ENCODE assay signal across 8 cellular contexts in the genomic region with DNA sequence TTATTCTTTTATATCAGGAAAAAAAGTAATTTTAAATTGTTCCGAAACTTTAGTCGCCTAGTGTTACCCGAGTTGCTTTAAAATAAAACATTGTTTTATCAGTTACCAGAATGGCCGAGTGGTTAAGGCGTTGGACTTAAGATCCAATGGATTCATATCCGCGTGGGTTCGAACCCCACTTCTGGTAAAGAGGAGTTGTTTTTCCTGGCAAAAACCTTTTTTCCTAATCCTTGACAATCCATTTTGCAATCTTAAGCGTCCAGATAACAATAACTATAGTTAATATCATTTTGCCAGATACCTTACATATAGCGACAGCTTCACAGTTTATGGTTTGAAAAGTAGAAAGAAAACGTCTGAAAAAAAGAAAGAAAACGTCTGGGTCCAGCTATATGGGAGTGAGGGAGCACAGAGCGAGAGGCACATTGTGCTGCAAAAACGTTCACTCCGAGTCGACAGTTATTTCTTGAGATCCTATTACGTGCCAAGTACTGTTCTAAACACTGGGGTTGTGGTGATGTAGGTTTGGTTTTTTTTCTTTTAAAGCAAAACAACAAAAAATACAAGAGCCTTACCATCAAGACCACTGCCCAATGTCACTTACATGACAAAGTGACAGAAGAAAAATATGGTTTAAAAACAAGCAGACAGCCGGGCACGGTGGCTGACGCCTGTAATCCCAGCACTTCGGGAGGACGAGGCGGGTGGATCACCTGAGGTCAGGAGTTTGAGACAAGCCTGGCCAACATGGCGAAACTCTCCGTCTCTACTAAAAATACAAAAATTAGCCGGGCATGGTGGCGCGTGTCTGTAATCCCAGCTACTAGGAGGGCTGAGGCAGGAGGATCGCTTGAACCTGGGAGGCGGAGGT. TPM values are rescaled to one million over a fixed set of nuclear protein-coding genes. Genes with fewer than 3 reads are reported as not detected.
DNase-seq lines count a peak whose midpoint lies in the region; ATAC-seq and TF ChIP-seq lines count a peak whose summit lies in the region.

No MANE protein-coding gene starts in this region.

- intact Hi-C loops in MCF 10A (cut with micrococcal nuclease) = loop anchor here (1.0 to 2.0 kb wide), 3 partner anchors 8 to 203 kb away; a partner anchor contains a TSS

- peak overlapping the region; percentile 60 for H3K4me3 ChIP-seq in OCI-LY1 (ENCODE audit: low read depth, low read length, poor library complexity, severe bottlenecking)

- no peaks in the 10 kb centered on the region for H4K20me1 ChIP-seq in OCI-LY1 (ENCODE audit: insufficient read depth, low read length)

- H3K27me3 ChIP-seq in OCI-LY1 (ENCODE audit: insufficient read depth, low read length) = no peaks in the 10 kb centered on the region

- DNase-seq in stimulated activated CD4-positive, alpha-beta T cell treated with anti-CD3 and anti-CD28 coated beads, Interleukin-2, amount 100 ng/mL, for 24 hours = peak; percentile 36 to 40
- no peak for DNase-seq in stimulated activated CD4-positive, alpha-beta T cell treated with anti-CD3 and anti-CD28 coated beads, Interleukin-4, amount 100 ng/mL, for 1 hour
- peak; percentile 80 for DNase-seq in MCF 10A (ENCODE audit: unreplicated experiment)
- DNase-seq in left kidney (ENCODE audit: low read depth, low spot score) = peak; percentile 80
- peak; percentile 59 for DNase-seq in stromal cell of bone marrow (ENCODE audit: low read depth)

- H3K9me3 ChIP-seq in OCI-LY1 (ENCODE audit: low read length) = no peaks in the 10 kb centered on the region

- TF ChIP-seq CTCF in OCI-LY1 (IDR thresholded peaks at IDR 0.05; ENCODE audit: low read length) (no peak), MCF 10A (IDR thresholded peaks at IDR 0.05; ENCODE audit: unreplicated experiment) (no peak)

- peak overlapping the region; percentile 98 for H3K27ac Mint-ChIP-seq in MCF 10A (ENCODE audit: low read depth, unreplicated experiment)

- H3K4me1 Mint-ChIP-seq in MCF 10A (ENCODE audit: insufficient read depth, unreplicated experiment) = peaks cover 24% of the 10 kb centered on the region

- no peaks in the 10 kb centered on the region for H3K36me3 ChIP-seq in OCI-LY1 (ENCODE audit: insufficient read depth, low read length)

- peak overlapping the region; percentile 52 for H3K9ac ChIP-seq in OCI-LY1 (ENCODE audit: low read length)

- no TSS peak for BruUV-seq in MCF 10A (replicated peaks; lab: Mats Ljungman, UMichigan)

- no peak overlapping the region for H3K27ac ChIP-seq in OCI-LY1 (ENCODE audit: low read depth, low read length, poor library complexity, severe bottlenecking)

- no peaks in the 10 kb centered on the region for H3K9me2 ChIP-seq in OCI-LY1 (ENCODE audit: low read depth, low read length)

- H3K4me3 Mint-ChIP-seq in MCF 10A (ENCODE audit: unreplicated experiment) = peak overlapping the region; percentile 92

- H3K9me3 Mint-ChIP-seq in MCF 10A (ENCODE audit: unreplicated experiment) = no peaks in the 10 kb centered on the region

- H3K4me1 ChIP-seq in OCI-LY1 (ENCODE audit: insufficient read depth, low read length, severe bottlenecking) = peaks cover 37% of the 10 kb centered on the region

- no peak for ATAC-seq in GM21786 (IDR thresholded peaks at IDR 0.05; ENCODE audit: unreplicated experiment)
- no peak for ATAC-seq in GM18867 (IDR thresholded peaks at IDR 0.05; ENCODE audit: unreplicated experiment)

- peaks cover 3% of the 10 kb centered on the region for H3F3A ChIP-seq in OCI-LY1 (ENCODE audit: insufficient read depth, low read length)

- H3K27me3 Mint-ChIP-seq in MCF 10A (ENCODE audit: insufficient read depth, unreplicated experiment) = no peaks in the 10 kb centered on the region

- H2AFZ ChIP-seq in OCI-LY1 (ENCODE audit: low read length) = no peak overlapping the region

- CTCF ChIA-PET in MCF 10A (lab: Yijun Ruan, JAX) = interaction anchor here (0.6 to 3.3 kb wide), 2 partner anchors 10 to 105 kb away, joined by 4 to 27 read pairs; no protein-coding TSS in a partner anchor

- H3K36me3 Mint-ChIP-seq in MCF 10A (ENCODE audit: insufficient read depth, unreplicated experiment) = peaks cover 17% of the 10 kb centered on the region

- H3K79me2 ChIP-seq in OCI-LY1 (ENCODE audit: insufficient read depth, low read length) = no peaks in the 10 kb centered on the region

- POLR2A ChIA-PET in MCF 10A (lab: Yijun Ruan, JAX) = interaction anchor here (1.0 to 5.4 kb wide), 7 partner anchors 9 to 120 kb away, joined by 3 to 73 read pairs (median 4); a partner anchor contains a TSS

- peak overlapping the region; percentile 65 for H3K4me2 ChIP-seq in OCI-LY1 (ENCODE audit: low read length)

RNA-seq across cellular contexts. Expression of a gene that starts 40.5 kb away (rescaled TPM):
- total RNA-seq in MCF 10A (2022) = not detected in 2 replicates

RNA-seq across cellular contexts. Expression of a gene that starts 48.5 kb away (rescaled TPM):
- total RNA-seq in MCF 10A (2022) = not detected in 2 replicates
